ENCODE assay signal across 27 cellular contexts in the genomic region with DNA sequence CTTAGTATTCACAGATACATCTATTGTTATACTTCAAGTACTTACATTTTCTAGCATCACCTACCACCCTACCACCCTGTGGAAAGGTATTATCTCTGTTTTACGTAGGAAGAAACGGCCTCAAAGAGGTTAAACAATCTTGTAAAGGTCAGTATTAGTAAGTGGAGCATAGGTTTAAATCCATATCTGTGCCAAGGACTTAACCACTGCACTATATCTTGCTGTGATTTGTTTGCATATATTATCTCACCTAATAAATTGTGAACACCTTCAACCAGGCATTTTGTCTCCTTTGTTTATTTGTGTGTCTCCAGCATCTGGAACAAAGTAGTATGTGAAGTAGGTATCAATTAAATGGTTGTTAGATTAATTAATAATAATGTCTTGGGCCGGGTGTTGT. TPM values are rescaled to one million over a fixed set of nuclear protein-coding genes. Genes with fewer than 3 reads are reported as not detected.
"Had no signal": no experiment of that assay in that cellular context is flagged by ENCODE, and none has a peak within 500 bp of the region (broad histone marks: within the 10 kb centered on the region; RNA-seq: fewer than 3 reads in every experiment).

No MANE protein-coding gene starts in this region.

- H3K9me3 ChIP-seq: neutrophil, sigmoid colon, tibial artery, upper lobe of right lung, vagina had no signal

- H3K4me3 ChIP-seq: coronary artery, hepatocyte, lung, sigmoid colon, skin epidermis, tibial artery, upper lobe of right lung, vagina had no signal

- H3K27ac Mint-ChIP-seq: naive B cell; stimulated activated memory B cell treated with anti-CD40 and anti-IgM and Interleukin-4, amounts not matched to agents 10 μg/mL and 1 μg/mL and 100 μg/mL, for 72 hours; stimulated activated naive CD8-positive, alpha-beta T cell treated with anti-CD3 and anti-CD28 coated beads, Interleukin-15, Interleukin-2, amounts not matched to agents 100 ng/mL and 50 ng/mL, for 24 hours had no signal

- FAIRE-seq: kidney had no signal

- H3K4me1 ChIP-seq: sigmoid colon, tibial artery, upper lobe of right lung, vagina had no signal

- H3K36me3 Mint-ChIP-seq: naive B cell; stimulated activated memory B cell treated with anti-CD40 and anti-IgM and Interleukin-4, amounts not matched to agents 10 μg/mL and 1 μg/mL and 100 μg/mL, for 72 hours had no signal

- H3K36me3 ChIP-seq: neutrophil, sigmoid colon, tibial artery, upper lobe of right lung, vagina had no signal

- ATAC-seq: left cardiac atrium; left ventricle myocardium superior; stimulated activated memory B cell treated with anti-CD40 and anti-IgM and Interleukin-4, amounts not matched to agents 10 μg/mL and 1 μg/mL and 100 μg/mL, for 72 hours; upper lobe of right lung had no signal

- H2AFZ ChIP-seq: hepatocyte had no signal

- H3K4me1 Mint-ChIP-seq: naive B cell; stimulated activated memory B cell treated with anti-CD40 and anti-IgM and Interleukin-4, amounts not matched to agents 10 μg/mL and 1 μg/mL and 100 μg/mL, for 72 hours had no signal

- H3K9me3 Mint-ChIP-seq: naive B cell; nephron progenitor cell; stimulated activated memory B cell treated with anti-CD40 and anti-IgM and Interleukin-4, amounts not matched to agents 10 μg/mL and 1 μg/mL and 100 μg/mL, for 72 hours; stimulated activated naive CD8-positive, alpha-beta T cell treated with anti-CD3 and anti-CD28 coated beads, Interleukin-15, Interleukin-2, amounts not matched to agents 100 ng/mL and 50 ng/mL, for 24 hours had no signal

- H3K4me3 Mint-ChIP-seq: naive B cell; nephron progenitor cell; stimulated activated memory B cell treated with anti-CD40 and anti-IgM and Interleukin-4, amounts not matched to agents 10 μg/mL and 1 μg/mL and 100 μg/mL, for 72 hours; stimulated activated naive CD8-positive, alpha-beta T cell treated with anti-CD3 and anti-CD28 coated beads, Interleukin-15, Interleukin-2, amounts not matched to agents 100 ng/mL and 50 ng/mL, for 24 hours had no signal

- DNase-seq: effector CD4-positive, alpha-beta T cell; foreskin melanocyte; head of caudate nucleus; kidney; left cardiac atrium; left ventricle myocardium superior; mesenchymal stem cell; naive B cell; nephron progenitor cell; sigmoid colon; stimulated activated CD4-positive, alpha-beta T cell treated with anti-CD3 and anti-CD28 coated beads, Interleukin-12 subunit alpha, Interleukin-12 subunit beta, amount 100 ng/mL, for 4 hours; stimulated activated CD4-positive, alpha-beta T cell treated with anti-CD3 and anti-CD28 coated beads, Interleukin-2, amount 100 ng/mL, for 48 hours; upper lobe of right lung had no signal

- H3K27ac ChIP-seq: coronary artery, hepatocyte, neutrophil, sigmoid colon, skin epidermis, tibial artery, upper lobe of right lung, vagina had no signal

- H3K4me2 ChIP-seq: hepatocyte had no signal

- H3K27me3 ChIP-seq: hepatocyte, vagina had no signal

RNA-seq across cellular contexts. Expression of a gene that starts 27.3 kb away (rescaled TPM):
- total RNA-seq: left ventricle myocardium superior, upper lobe of right lung, vagina had no signal

RNA-seq across cellular contexts. Expression of a gene that starts 56.1 kb away (rescaled TPM):
- total RNA-seq: dermis microvascular lymphatic vessel endothelial cell, hepatocyte, kidney, left cardiac atrium, left ventricle myocardium superior, lung, osteoblast, pulmonary artery endothelial cell, sigmoid colon, temporal lobe, upper lobe of right lung, vagina had no signal
- polyA plus RNA-seq: esophagus, lung, sigmoid colon had no signal
